Comparison of ENCODE assay signal across 8 cellular contexts in genomic region chr14:70045715-70046535, GRCh38.
DNase-seq lines count a peak whose midpoint lies in the region; ATAC-seq, FAIRE-seq and TF ChIP-seq lines count a peak whose summit lies in the region.

No MANE protein-coding gene starts in this region.

- DNase-seq in AG10803 (ENCODE audit: low read depth) = peak; percentile 43
- peak; percentile 66 for DNase-seq in HCEC 1CT
- peak; percentile 58 for DNase-seq in NCI-H526 treated with DMSO at 0.1 percent for 48 hours (lab: John Stamatoyannopoulos, UW)
- DNase-seq in breast epithelium (ENCODE audit: low spot score in 2 of 2) = peak; percentile 35 to 74
- DNase-seq in keratinocyte (ENCODE audit: low read depth, low spot score) = no peak
- no peak for DNase-seq in tibial artery
- no peak for DNase-seq in stimulated activated naive CD4-positive, alpha-beta T cell treated with Interleukin-2 at 50 U/mL for 16 hours (lab: John Stamatoyannopoulos, UW)

- intact Hi-C loops in breast epithelium (cut with DNase I; ENCODE audit: low total_unique reads) (no loop called here), tibial artery (cut with DNase I; ENCODE audit: low total_unique reads) (no loop called here)

- no peaks in the 10 kb centered on the region for H3K79me2 ChIP-seq in keratinocyte (ENCODE audit: control insufficient read depth, insufficient read depth, low read length)

- peak; percentile 61 for TF ChIP-seq CTCF in AG10803 (conservative IDR thresholded peaks at IDR 0.05; ENCODE audit: low read length)
- peak in 2 of 3 donors; percentile 57 to 65 for TF ChIP-seq CTCF in breast epithelium (IDR thresholded peaks at IDR 0.05)
- TF ChIP-seq CTCF in keratinocyte (optimal IDR thresholded peaks at IDR 0.05 in 1 of 3, IDR thresholded peaks at IDR 0.05 in 1 of 3, conservative IDR thresholded peaks at IDR 0.05 in 1 of 3; ENCODE audit: extremely low read depth in 1 of 3, insufficient read depth in 2 of 3, low read length in 3 of 3) = peak; percentile 70 to 99 (median 96)
- peak; percentile 52 to 59 for TF ChIP-seq CTCF in tibial artery (IDR thresholded peaks at IDR 0.05)

- no peaks in the 10 kb centered on the region for H4K20me1 ChIP-seq in keratinocyte (ENCODE audit: control insufficient read depth, extremely low read depth, insufficient read depth, low read length)

- H3K4me3 ChIP-seq in AG10803 (ENCODE audit: low read length) (no peak overlapping the region), breast epithelium (no peak overlapping the region), keratinocyte (ENCODE audit: control insufficient read depth in 2 of 3, extremely low read depth in 1 of 3, insufficient read depth in 2 of 3, low read depth in 1 of 3, low read length in 3 of 3) (no peak overlapping the region), tibial artery (no peak overlapping the region)

- TF ChIP-seq POLR2A in breast epithelium (IDR thresholded peaks at IDR 0.05) = no peak

- H3K4me1 ChIP-seq in breast epithelium (no peaks in the 10 kb centered on the region), keratinocyte (ENCODE audit: control insufficient read depth, extremely low read depth, insufficient read depth, low read length) (peaks cover 3% of the 10 kb centered on the region), tibial artery (no peaks in the 10 kb centered on the region)

- H3K36me3 ChIP-seq in breast epithelium (no peaks in the 10 kb centered on the region), keratinocyte (ENCODE audit: control insufficient read depth in 2 of 2, extremely low read depth in 1 of 2, insufficient read depth in 2 of 2, low read length in 2 of 2) (no peaks in the 10 kb centered on the region), tibial artery (no peaks in the 10 kb centered on the region)

- no peak for ATAC-seq in HG02623 (IDR thresholded peaks at IDR 0.05; ENCODE audit: unreplicated experiment)

- H3K9me1 ChIP-seq in keratinocyte (ENCODE audit: control insufficient read depth, extremely low read depth, insufficient read depth, low read length) = no peaks in the 10 kb centered on the region

- H3K9me3 ChIP-seq in breast epithelium (no peaks in the 10 kb centered on the region), keratinocyte (ENCODE audit: control insufficient read depth, low read depth, low read length) (no peaks in the 10 kb centered on the region), tibial artery (no peaks in the 10 kb centered on the region)

- H3K27me3 ChIP-seq in breast epithelium (peaks cover 0 to 7% of the 10 kb centered on the region in 2 donors), keratinocyte (ENCODE audit: control insufficient read depth, extremely low read depth, insufficient read depth, low read length) (no peaks in the 10 kb centered on the region), tibial artery (peaks cover 0 to 3% of the 10 kb centered on the region in 2 donors)

- H3K4me2 ChIP-seq in keratinocyte (ENCODE audit: control insufficient read depth, extremely low read depth, insufficient read depth, low read depth, low read length) = no peak overlapping the region

- H3K27ac ChIP-seq in breast epithelium = no peak overlapping the region
- H3K27ac ChIP-seq in keratinocyte (ENCODE audit: control insufficient read depth, insufficient read depth, low read length) = no peak overlapping the region
- no peak overlapping the region for H3K27ac ChIP-seq in tibial artery

- dilution Hi-C loops in keratinocyte (cut with MboI; ENCODE audit: extremely low pct_ligation_motif_present, low sequenced_read_pairs) = no loop called here

- H3K9ac ChIP-seq in keratinocyte (ENCODE audit: control insufficient read depth, extremely low read depth, insufficient read depth, low read length) = no peak overlapping the region

- peak; percentile 57 for FAIRE-seq in keratinocyte (lab: Jason Lieb, UNC)

- H2AFZ ChIP-seq in keratinocyte (ENCODE audit: control insufficient read depth, low read length) = no peak overlapping the region

Comparison
In these comparisons a context has a peak if more than half of its experiments do, and no peak if none do; other contexts are left out.
1. DNase-seq: peak in AG10803 (single experiment), HCEC 1CT (single experiment), NCI-H526 treated with DMSO at 0.1 percent for 48 hours (single experiment) and breast epithelium (2 of 2); none in keratinocyte (single experiment), tibial artery (0 of 2) and stimulated activated naive CD4-positive, alpha-beta T cell treated with Interleukin-2 at 50 U/mL for 16 hours (single experiment).
2. Peak in every context shown above with its lines, with median percentiles within 50 percentile points of each other: CTCF ChIP-seq.